Comparison of ENCODE assay signal across 1 cellular context in the genomic region with DNA sequence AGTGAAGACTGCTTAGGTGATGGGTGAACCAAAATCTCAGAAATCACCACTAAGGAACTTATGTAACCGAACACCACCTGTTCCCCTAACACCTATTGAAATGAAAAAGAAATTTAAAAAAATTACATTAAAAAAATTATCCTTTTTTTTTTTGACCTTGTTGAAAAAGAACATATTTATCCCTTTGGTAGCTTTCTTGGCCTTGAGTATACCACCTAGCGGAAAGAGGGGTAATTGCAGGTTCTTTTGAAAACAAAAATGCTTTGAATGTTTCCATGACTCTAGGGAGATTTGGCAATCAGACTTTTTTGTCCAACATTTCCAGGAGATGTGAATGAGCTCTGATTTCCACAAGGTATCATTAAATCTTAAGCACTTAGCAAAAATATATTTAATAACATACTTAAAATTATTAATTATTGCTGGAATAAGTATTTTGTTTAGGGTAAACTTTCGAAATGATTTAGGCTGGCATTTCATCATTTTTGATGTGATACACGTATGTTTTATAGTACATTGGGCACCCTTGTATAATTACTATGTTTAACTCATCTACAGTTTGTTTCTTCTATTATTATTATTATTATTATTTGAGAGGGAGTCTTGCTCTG.
TF ChIP-seq lines count a peak whose summit lies in the region.

No MANE protein-coding gene starts in this region.

TF ChIP-seq in IMR-90, 13 proteins besides CTCF, POLR2A, EP300 and RAD21 (continued from another document):
- no peak for TF ChIP-seq MXI1 (IDR thresholded peaks at IDR 0.05; ENCODE audit: borderline replicate concordance, low read depth, low read length)
- TF ChIP-seq FOS (IDR thresholded peaks at IDR 0.05; ENCODE audit: low read depth, low read length): no peak
- no peak for TF ChIP-seq BHLHE40 (IDR thresholded peaks at IDR 0.05; ENCODE audit: low read depth, low read length)
- TF ChIP-seq MAFK (IDR thresholded peaks at IDR 0.05; ENCODE audit: low read depth, low read length): no peak
- TF ChIP-seq, protein P1, sequence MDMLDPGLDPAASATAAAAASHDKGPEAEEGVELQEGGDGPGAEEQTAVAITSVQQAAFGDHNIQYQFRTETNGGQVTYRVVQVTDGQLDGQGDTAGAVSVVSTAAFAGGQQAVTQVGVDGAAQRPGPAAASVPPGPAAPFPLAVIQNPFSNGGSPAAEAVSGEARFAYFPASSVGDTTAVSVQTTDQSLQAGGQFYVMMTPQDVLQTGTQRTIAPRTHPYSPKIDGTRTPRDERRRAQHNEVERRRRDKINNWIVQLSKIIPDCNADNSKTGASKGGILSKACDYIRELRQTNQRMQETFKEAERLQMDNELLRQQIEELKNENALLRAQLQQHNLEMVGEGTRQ (IDR thresholded peaks at IDR 0.05; ENCODE audit: low read depth, low read length): no peak
- TF ChIP-seq, protein P2, sequence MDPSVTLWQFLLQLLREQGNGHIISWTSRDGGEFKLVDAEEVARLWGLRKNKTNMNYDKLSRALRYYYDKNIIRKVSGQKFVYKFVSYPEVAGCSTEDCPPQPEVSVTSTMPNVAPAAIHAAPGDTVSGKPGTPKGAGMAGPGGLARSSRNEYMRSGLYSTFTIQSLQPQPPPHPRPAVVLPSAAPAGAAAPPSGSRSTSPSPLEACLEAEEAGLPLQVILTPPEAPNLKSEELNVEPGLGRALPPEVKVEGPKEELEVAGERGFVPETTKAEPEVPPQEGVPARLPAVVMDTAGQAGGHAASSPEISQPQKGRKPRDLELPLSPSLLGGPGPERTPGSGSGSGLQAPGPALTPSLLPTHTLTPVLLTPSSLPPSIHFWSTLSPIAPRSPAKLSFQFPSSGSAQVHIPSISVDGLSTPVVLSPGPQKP (IDR thresholded peaks at IDR 0.05; ENCODE audit: borderline replicate concordance, low read depth, low read length): no peak
- no peak for TF ChIP-seq MAZ (IDR thresholded peaks at IDR 0.05; ENCODE audit: borderline replicate concordance, low read depth, low read length)
- no peak for TF ChIP-seq CEBPB (IDR thresholded peaks at IDR 0.05; ENCODE audit: low read depth, low read length)
- TF ChIP-seq CHD1 (IDR thresholded peaks at IDR 0.05; ENCODE audit: low read depth, low read length): no peak
- TF ChIP-seq NFE2L2 (IDR thresholded peaks at IDR 0.05; ENCODE audit: low read depth, low read length): no peak
- no peak for TF ChIP-seq SMC3 (IDR thresholded peaks at IDR 0.05; ENCODE audit: low read depth, low read length)
